2 cellular contexts compared by ENCODE assay signal in the genomic region with DNA sequence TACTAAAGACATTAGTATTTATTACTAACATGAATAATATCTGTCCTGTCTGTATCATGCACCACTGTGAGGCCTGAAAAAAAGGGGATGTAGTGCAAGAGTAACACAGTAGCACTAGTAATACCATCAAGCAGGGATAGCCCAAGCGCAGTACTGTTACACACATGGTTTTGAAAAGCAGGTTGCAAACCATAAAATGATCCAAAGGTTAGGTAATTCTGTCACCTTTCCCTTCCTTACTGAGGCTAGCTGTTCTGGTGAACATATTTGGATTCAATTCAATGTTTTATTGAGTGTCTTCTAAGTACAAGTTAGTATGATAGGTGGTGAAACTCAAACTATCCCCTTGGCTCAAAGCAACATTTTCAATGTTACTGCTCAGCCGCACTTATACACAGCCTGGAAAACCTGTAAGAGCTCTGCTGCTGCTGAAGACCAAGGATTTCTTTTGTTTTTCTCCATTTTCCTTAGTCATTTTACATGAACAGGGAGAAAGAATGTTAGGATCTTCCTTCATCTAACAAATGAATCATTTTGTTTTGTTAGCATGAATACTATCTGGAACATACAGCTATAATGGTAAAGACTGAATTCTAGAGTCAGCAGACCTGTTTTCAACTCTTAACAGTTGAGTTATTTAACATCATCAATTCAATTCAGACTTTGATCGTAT.
TF ChIP-seq lines count a peak whose summit lies in the region.

No MANE protein-coding gene starts in this region.

TF ChIP-seq in SK-N-SH, 30 proteins besides CTCF, POLR2A, EP300 and RAD21 (continued from another document):
- no peak for TF ChIP-seq NFIC (IDR thresholded peaks at IDR 0.05; ENCODE audit: borderline replicate concordance)
- TF ChIP-seq TEAD4 (IDR thresholded peaks at IDR 0.05; ENCODE audit: borderline replicate concordance, insufficient read depth), result no peak
- no peak for TF ChIP-seq FOXJ3 (CRISPR knock-in tag; IDR thresholded peaks at IDR 0.05)
- TF ChIP-seq TCF12 (IDR thresholded peaks at IDR 0.05), result no peak
- TF ChIP-seq JUND (IDR thresholded peaks at IDR 0.05), result no peak
- no peak for TF ChIP-seq FOXM1 (IDR thresholded peaks at IDR 0.05; ENCODE audit: low read depth)
- no peak for TF ChIP-seq CHD2 (IDR thresholded peaks at IDR 0.05; ENCODE audit: low read length, partially characterized antibody)
- TF ChIP-seq RCOR1 (IDR thresholded peaks at IDR 0.05; ENCODE audit: low read length), result no peak
- TF ChIP-seq RFX5 (IDR thresholded peaks at IDR 0.05; ENCODE audit: low read length), result no peak
- TF ChIP-seq USF1 (IDR thresholded peaks at IDR 0.05; ENCODE audit: borderline replicate concordance, low read depth), result no peak

TF ChIP-seq in SK-N-SH treated with all-trans-retinoic acid at 6 μM for 48 hours, 23 proteins besides CTCF, POLR2A, EP300 and RAD21 (continued from another document):
- TF ChIP-seq TCF4 (CRISPR knock-in tag; IDR thresholded peaks at IDR 0.05; ENCODE audit: borderline replicate concordance) (no peak), GLIS3 (CRISPR knock-in tag; IDR thresholded peaks at IDR 0.05) (no peak), ZFP3 (CRISPR knock-in tag; IDR thresholded peaks at IDR 0.05) (no peak), ESRRG (CRISPR knock-in tag; IDR thresholded peaks at IDR 0.05) (no peak), RARB (CRISPR knock-in tag; IDR thresholded peaks at IDR 0.05) (no peak), ZFP30 (CRISPR knock-in tag; IDR thresholded peaks at IDR 0.05) (no peak)
- TF ChIP-seq, protein P1, sequence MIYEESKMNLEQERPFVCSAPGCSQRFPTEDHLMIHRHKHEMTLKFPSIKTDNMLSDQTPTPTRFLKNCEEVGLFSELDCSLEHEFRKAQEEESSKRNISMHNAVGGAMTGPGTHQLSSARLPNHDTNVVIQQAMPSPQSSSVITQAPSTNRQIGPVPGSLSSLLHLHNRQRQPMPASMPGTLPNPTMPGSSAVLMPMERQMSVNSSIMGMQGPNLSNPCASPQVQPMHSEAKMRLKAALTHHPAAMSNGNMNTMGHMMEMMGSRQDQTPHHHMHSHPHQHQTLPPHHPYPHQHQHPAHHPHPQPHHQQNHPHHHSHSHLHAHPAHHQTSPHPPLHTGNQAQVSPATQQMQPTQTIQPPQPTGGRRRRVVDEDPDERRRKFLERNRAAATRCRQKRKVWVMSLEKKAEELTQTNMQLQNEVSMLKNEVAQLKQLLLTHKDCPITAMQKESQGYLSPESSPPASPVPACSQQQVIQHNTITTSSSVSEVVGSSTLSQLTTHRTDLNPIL (CRISPR knock-in tag; IDR thresholded peaks at IDR 0.05; ENCODE audit: low read depth), result no peak
- TF ChIP-seq, protein P2, sequence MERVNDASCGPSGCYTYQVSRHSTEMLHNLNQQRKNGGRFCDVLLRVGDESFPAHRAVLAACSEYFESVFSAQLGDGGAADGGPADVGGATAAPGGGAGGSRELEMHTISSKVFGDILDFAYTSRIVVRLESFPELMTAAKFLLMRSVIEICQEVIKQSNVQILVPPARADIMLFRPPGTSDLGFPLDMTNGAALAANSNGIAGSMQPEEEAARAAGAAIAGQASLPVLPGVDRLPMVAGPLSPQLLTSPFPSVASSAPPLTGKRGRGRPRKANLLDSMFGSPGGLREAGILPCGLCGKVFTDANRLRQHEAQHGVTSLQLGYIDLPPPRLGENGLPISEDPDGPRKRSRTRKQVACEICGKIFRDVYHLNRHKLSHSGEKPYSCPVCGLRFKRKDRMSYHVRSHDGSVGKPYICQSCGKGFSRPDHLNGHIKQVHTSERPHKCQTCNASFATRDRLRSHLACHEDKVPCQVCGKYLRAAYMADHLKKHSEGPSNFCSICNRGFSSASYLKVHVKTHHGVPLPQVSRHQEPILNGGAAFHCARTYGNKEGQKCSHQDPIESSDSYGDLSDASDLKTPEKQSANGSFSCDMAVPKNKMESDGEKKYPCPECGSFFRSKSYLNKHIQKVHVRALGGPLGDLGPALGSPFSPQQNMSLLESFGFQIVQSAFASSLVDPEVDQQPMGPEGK (CRISPR knock-in tag; IDR thresholded peaks at IDR 0.05; ENCODE audit: borderline replicate concordance), result no peak
